18 cellular contexts compared by ENCODE assay signal in the genomic region with DNA sequence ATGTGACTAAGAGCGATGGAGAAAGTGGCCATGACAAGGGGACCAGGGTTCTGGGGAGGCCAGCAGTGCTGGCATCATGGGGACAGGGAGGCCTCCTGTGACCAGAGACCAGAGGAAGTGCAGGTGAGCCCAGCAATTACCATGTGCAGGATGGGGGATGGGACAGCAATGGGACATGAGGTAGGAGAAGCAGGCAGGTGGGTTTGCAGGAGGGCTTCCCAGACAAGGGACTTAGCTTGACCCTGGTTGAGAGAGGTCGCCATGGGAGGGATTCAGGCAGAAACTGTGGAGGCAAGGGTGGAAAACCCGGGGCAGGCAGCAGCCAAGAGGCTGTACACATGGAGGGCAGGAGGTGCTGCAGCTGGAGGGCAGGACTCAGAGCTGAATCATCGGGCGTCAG.
"Had no signal": no experiment of that assay in that cellular context is flagged by ENCODE, and none has a peak within 500 bp of the region (broad histone marks: within the 10 kb centered on the region; RNA-seq: fewer than 3 reads in every experiment).

No MANE protein-coding gene starts in this region.

- H3K9me3 ChIP-seq: psoas muscle, upper lobe of right lung had no signal

- DNase-seq: activated CD4-positive, alpha-beta memory T cell treated with anti-CD3 and anti-CD28 coated beads, Interleukin-2, amount 10 ng/mL, durations not matched to agents 7 days and 5 days; activated CD4-positive, alpha-beta T cell treated with anti-CD3 and anti-CD28 coated beads for 1 hour; activated CD8-positive, alpha-beta memory T cell treated with anti-CD3 and anti-CD28 coated beads, Interleukin-2, amount 50 U/mL, for 48 hours; activated naive CD4-positive, alpha-beta T cell treated with anti-CD3 and anti-CD28 coated beads, Interleukin-2, amount 10 ng/mL, durations not matched to agents 7 days and 5 days; amygdala; brain microvascular endothelial cell; kidney; nucleus accumbens; psoas muscle; spleen; stimulated activated CD4-positive, alpha-beta T cell treated with anti-CD3 and anti-CD28 coated beads, Interleukin-1b, Interleukin-23, amount 100 ng/mL, for 48 hours; stimulated activated naive CD4-positive, alpha-beta T cell treated with Interleukin-2 at 50 U/mL for 16 hours; T-helper 9 cell; upper lobe of right lung had no signal

- H3K4me3 Mint-ChIP-seq: activated CD4-positive, alpha-beta memory T cell treated with anti-CD3 and anti-CD28 coated beads, Interleukin-2, amount 10 ng/mL, durations not matched to agents 7 days and 5 days; activated naive CD4-positive, alpha-beta T cell treated with anti-CD3 and anti-CD28 coated beads, Interleukin-2, amount 10 ng/mL, durations not matched to agents 7 days and 5 days; activated T-helper 17 cell treated with anti-CD3 and anti-CD28 coated beads, Interleukin-2, amount 50 U/mL, for 72 hours; naive thymus-derived CD4-positive, alpha-beta T cell had no signal

- H3K27ac Mint-ChIP-seq: activated CD4-positive, alpha-beta memory T cell treated with anti-CD3 and anti-CD28 coated beads, Interleukin-2, amount 10 ng/mL, durations not matched to agents 7 days and 5 days; activated T-helper 17 cell treated with anti-CD3 and anti-CD28 coated beads, Interleukin-2, amount 50 U/mL, for 72 hours had no signal

- H3K9me3 Mint-ChIP-seq: activated T-helper 17 cell treated with anti-CD3 and anti-CD28 coated beads, Interleukin-2, amount 50 U/mL, for 72 hours had no signal

- H3K4me1 ChIP-seq: psoas muscle, SJSA1, spleen, upper lobe of right lung had no signal

- H3K4me3 ChIP-seq: psoas muscle, SJSA1, spleen, upper lobe of right lung had no signal

- H3K27me3 ChIP-seq: brain microvascular endothelial cell, SJSA1, spleen, upper lobe of right lung had no signal

- H3K4me1 Mint-ChIP-seq: activated CD4-positive, alpha-beta memory T cell treated with anti-CD3 and anti-CD28 coated beads, Interleukin-2, amount 10 ng/mL, durations not matched to agents 7 days and 5 days; activated naive CD4-positive, alpha-beta T cell treated with anti-CD3 and anti-CD28 coated beads, Interleukin-2, amount 10 ng/mL, durations not matched to agents 7 days and 5 days had no signal

- ATAC-seq: activated T-helper 17 cell treated with anti-CD3 and anti-CD28 coated beads, Interleukin-2, amount 50 U/mL, for 72 hours; naive thymus-derived CD4-positive, alpha-beta T cell; psoas muscle; sciatic nerve; upper lobe of right lung had no signal

- H3K27ac ChIP-seq: brain microvascular endothelial cell, psoas muscle, SJSA1, spleen, upper lobe of right lung had no signal

- H3K27me3 Mint-ChIP-seq: activated CD4-positive, alpha-beta memory T cell treated with anti-CD3 and anti-CD28 coated beads, Interleukin-2, amount 10 ng/mL, durations not matched to agents 7 days and 5 days; activated naive CD4-positive, alpha-beta T cell treated with anti-CD3 and anti-CD28 coated beads, Interleukin-2, amount 10 ng/mL, durations not matched to agents 7 days and 5 days; activated T-helper 17 cell treated with anti-CD3 and anti-CD28 coated beads, Interleukin-2, amount 50 U/mL, for 72 hours; naive thymus-derived CD4-positive, alpha-beta T cell had no signal
